Comparison of ENCODE assay signal across 9 cellular contexts in the genomic region with DNA sequence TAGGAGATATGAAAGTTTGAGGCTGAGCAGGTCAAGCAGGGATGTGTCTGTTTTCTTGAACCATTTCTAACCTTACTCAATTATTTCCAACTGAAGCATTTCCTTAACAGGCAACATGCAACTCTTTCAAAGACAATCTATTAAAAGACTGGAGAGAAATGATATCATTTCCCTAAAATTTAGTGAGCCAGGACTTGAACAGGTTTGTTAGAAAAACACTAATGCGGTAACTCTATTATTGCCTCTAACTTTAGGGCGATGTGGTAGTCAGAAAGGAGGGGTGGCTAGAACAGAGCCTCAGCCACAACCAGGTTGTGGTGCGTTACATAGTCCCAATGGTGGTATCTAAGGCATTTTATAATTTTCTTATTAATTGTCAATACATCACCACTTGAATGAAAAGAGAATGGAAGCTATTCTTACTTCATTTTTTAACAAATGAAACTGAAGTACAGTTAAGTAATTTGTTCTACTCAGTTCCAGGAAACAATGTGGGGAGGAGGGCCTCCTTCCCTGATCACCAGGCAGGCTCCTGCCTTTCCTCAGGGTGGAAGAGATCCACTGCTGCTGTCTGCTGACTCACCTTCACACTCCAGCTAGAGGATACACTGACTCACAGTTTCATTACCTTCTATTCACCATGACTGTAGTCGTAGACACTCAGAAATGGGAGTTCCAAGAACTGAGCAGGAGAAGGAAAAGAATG. TPM values are rescaled to one million over a fixed set of nuclear protein-coding genes. Genes with fewer than 3 reads are reported as not detected.
DNase-seq lines count a peak whose midpoint lies in the region; ATAC-seq, FAIRE-seq and TF ChIP-seq lines count a peak whose summit lies in the region.
"Had no signal": no experiment of that assay in that cellular context is flagged by ENCODE, and none has a peak within 500 bp of the region (broad histone marks: within the 10 kb centered on the region; RNA-seq: fewer than 3 reads in every experiment).

No MANE protein-coding gene starts in this region.

- H3K27me3 ChIP-seq in HUES6 (ENCODE audit: control insufficient read depth, insufficient read depth, low read length) (no peaks in the 10 kb centered on the region), GM12878 (replicated peaks in 1 of 2; ENCODE audit: control insufficient read depth in 2 of 2, insufficient read depth in 2 of 2, low read length in 1 of 2) (no peaks in the 10 kb centered on the region), HepG2 (ENCODE audit: control insufficient read depth in 1 of 2, insufficient read depth in 2 of 2, low read length in 2 of 2) (no peaks in the 10 kb centered on the region)

- no peak overlapping the region for H3K9ac ChIP-seq in HUES6 (ENCODE audit: low read length)
- H3K9ac ChIP-seq in GM12878 (ENCODE audit: control insufficient read depth, insufficient read depth, low read length) = no peak overlapping the region
- no peak overlapping the region for H3K9ac ChIP-seq in HepG2 (ENCODE audit: insufficient read depth, low read depth, low read length)

- no peak for TF ChIP-seq POLR2A in GM12878 (IDR thresholded peaks at IDR 0.05; ENCODE audit: low read depth, low read length)
- no peak for TF ChIP-seq POLR2A in HepG2 (IDR thresholded peaks at IDR 0.05; ENCODE audit: insufficient read depth in 1 of 2, low read depth in 2 of 2, low read length in 2 of 2)

- no peak for TF ChIP-seq CTCF in GM12878 (IDR thresholded peaks at IDR 0.05 in 2 of 3, conservative IDR thresholded peaks at IDR 0.05 in 1 of 3; ENCODE audit: control insufficient read depth in 2 of 3, extremely low read depth in 1 of 3, insufficient read depth in 1 of 3, low read depth in 3 of 3, low read length in 3 of 3)
- no peak for TF ChIP-seq CTCF in HepG2 (CRISPR knock-in tag; IDR thresholded peaks at IDR 0.05)
- no peak for TF ChIP-seq CTCF in nephron progenitor cell (IDR thresholded peaks at IDR 0.05)

- no peak for FAIRE-seq in GM12878 (lab: Jason Lieb, UNC)
- no peak for FAIRE-seq in HepG2 (lab: Jason Lieb, UNC)

- POLR2A ChIA-PET in GM12878 (lab: Charles Lee) (interaction anchor here (0.6 to 1.5 kb wide), 2 partner anchors 16 to 62 kb away, joined by 3 to 4 read pairs; no protein-coding TSS in a partner anchor), HepG2 (lab: Yijun Ruan, JAX) (no interaction called here)

- H3K4me1 ChIP-seq in HUES6 (ENCODE audit: control insufficient read depth, insufficient read depth, low read length) (peaks cover 62% of the 10 kb centered on the region), GM12878 (ENCODE audit: control insufficient read depth, insufficient read depth, low read length) (peaks cover 43% of the 10 kb centered on the region), HepG2 (ENCODE audit: insufficient read depth, low read length) (no peaks in the 10 kb centered on the region)

- CTCF ChIA-PET in GM12878 (lab: Yijun Ruan, JAX) = interaction anchor here (0.6 to 1.6 kb wide), 2 partner anchors 11 to 50 kb away, joined by 3 to 4 read pairs; no protein-coding TSS in a partner anchor
- CTCF ChIA-PET in HepG2 (lab: Yijun Ruan, JAX; ENCODE audit: low intra/inter-chr PET ratio, low total read pairs) = no interaction called here

- H3K4me2 ChIP-seq in GM12878 (ENCODE audit: control insufficient read depth, insufficient read depth) = no peak overlapping the region; the same call in 1 of the 2 replicates
- H3K4me2 ChIP-seq in HepG2 (ENCODE audit: low read depth, low read length) = no peak overlapping the region

- H3K4me1 Mint-ChIP-seq in nephron progenitor cell = peaks cover 32% of the 10 kb centered on the region

- H3K27me3 Mint-ChIP-seq in nephron progenitor cell (ENCODE audit: low read depth, poor library complexity) = peaks cover 4% of the 10 kb centered on the region
- H3K27me3 Mint-ChIP-seq: IgD-negative memory B cell had no signal

- H3K27ac Mint-ChIP-seq in nephron progenitor cell = no peak overlapping the region

- ATAC-seq in GM12878 = peak; percentile 64
- ATAC-seq in HepG2 = peak; percentile 57; the same call in 2 of the 3 replicates
- no peak for ATAC-seq in GM19328 (IDR thresholded peaks at IDR 0.05; ENCODE audit: unreplicated experiment)

- no peaks in the 10 kb centered on the region for H3K9me3 ChIP-seq in HUES6 (ENCODE audit: control insufficient read depth, insufficient read depth, low read depth, low read length)
- H3K9me3 ChIP-seq in GM12878 (replicated peaks; ENCODE audit: control insufficient read depth, insufficient read depth, low read length) = no peaks in the 10 kb centered on the region
- no peaks in the 10 kb centered on the region for H3K9me3 ChIP-seq in HepG2 (ENCODE audit: low read length)

- WGBS in GM12878 (ENCODE audit: insufficient coverage, insufficient replicate concordance, low lambda C conversion rate, missing lambda C conversion rate) = 58% methylated on average over 4 of the region's 4 CpGs
- 92% methylated on average over 4 of the region's 4 CpGs for WGBS in HepG2 (ENCODE audit: low lambda C conversion rate)

- peaks cover 91% of the 10 kb centered on the region for H3K79me2 ChIP-seq in GM12878 (ENCODE audit: control insufficient read depth, insufficient read depth, low read length)
- H3K79me2 ChIP-seq in HepG2 (ENCODE audit: insufficient read depth, low read length) = peaks cover 19% of the 10 kb centered on the region

- H3K4me3 Mint-ChIP-seq in nephron progenitor cell = no peak overlapping the region

- TF ChIP-seq RAD21 in GM12878 (IDR thresholded peaks at IDR 0.05; ENCODE audit: insufficient read depth, low read depth, low read length) (no peak), HepG2 (CRISPR knock-in tag; IDR thresholded peaks at IDR 0.05) (no peak)

- DNase-seq in EL = peak; percentile 93
- DNase-seq in GM12878 (ENCODE audit: low read depth, low spot score) = no peak
- peak; percentile 28 for DNase-seq in HepG2 (ENCODE audit: low spot score)
- no peak for DNase-seq in mesenteric fat pad (ENCODE audit: low spot score)
- no peak for DNase-seq in DMS 273 (lab: John Stamatoyannopoulos, UW; ENCODE audit: unreplicated experiment)
- DNase-seq in nephron progenitor cell = no peak

- BruUV-seq in GM12878 (replicated peaks; lab: Mats Ljungman, UMichigan) = no TSS peak
- no TSS peak for BruUV-seq in HepG2 (replicated peaks; lab: Mats Ljungman, UMichigan)

- H4K20me1 ChIP-seq in GM12878 (ENCODE audit: control insufficient read depth, insufficient read depth) (peaks cover 4% of the 10 kb centered on the region; the same call in 1 of the 2 replicates), HepG2 (ENCODE audit: insufficient read depth, low read length) (no peaks in the 10 kb centered on the region)

- TF ChIP-seq EP300 in GM12878 (IDR thresholded peaks at IDR 0.05; ENCODE audit: borderline replicate concordance in 1 of 2, control insufficient read depth in 1 of 2, low read depth in 2 of 2, low read length in 2 of 2) = no peak
- no peak for TF ChIP-seq EP300 in HepG2 (IDR thresholded peaks at IDR 0.05; ENCODE audit: low read depth in 2 of 2, low read length in 2 of 2)
- no peak for TF ChIP-seq EP300 in HepG2 (CRISPR knock-in tag; IDR thresholded peaks at IDR 0.05; ENCODE audit: borderline replicate concordance)

- in situ Hi-C loops in GM12878 (cut with MboI) (no loop called here), HepG2 (cut with HindIII; ENCODE audit: extremely low pct_ligation_motif_present, low pct_unique_long_range_greater_than_20kb) (no loop called here)

- no peaks in the 10 kb centered on the region for H3K9me3 Mint-ChIP-seq in nephron progenitor cell
- H3K9me3 Mint-ChIP-seq: IgD-negative memory B cell had no signal

- peaks cover 4% of the 10 kb centered on the region for H3K36me3 Mint-ChIP-seq in nephron progenitor cell (ENCODE audit: low read depth)
- H3K36me3 Mint-ChIP-seq: IgD-negative memory B cell had no signal

- RAD21 ChIA-PET in GM12878 (lab: Charles Lee; ENCODE audit: unreplicated experiment) = interaction anchor here (1.5 kb wide), 1 partner anchor 18 kb away, joined by 3 read pairs; no protein-coding TSS in a partner anchor

- intact Hi-C loops in GM12878 (cut with micrococcal nuclease; ENCODE audit: unreplicated experiment) (no loop called here), HepG2 (cut with micrococcal nuclease; ENCODE audit: unreplicated experiment) (no loop called here)

- H2AFZ ChIP-seq in GM12878 (ENCODE audit: control insufficient read depth, low read depth, low read length) (no peak overlapping the region), HepG2 (ENCODE audit: low read length) (no peak overlapping the region)

- H3K4me3 ChIP-seq in HUES6 (ENCODE audit: low read depth, low read length) = no peak overlapping the region
- H3K4me3 ChIP-seq in GM12878 = no peak overlapping the region
- H3K4me3 ChIP-seq in HepG2 (replicated peaks in 1 of 3; ENCODE audit: insufficient read depth in 1 of 3, low read depth in 2 of 3, low read length in 3 of 3) = no peak overlapping the region

- H3K36me3 ChIP-seq in HUES6 (ENCODE audit: control insufficient read depth, insufficient read depth, low read length) (no peaks in the 10 kb centered on the region), GM12878 (ENCODE audit: control insufficient read depth in 2 of 2, insufficient read depth in 2 of 2, low read length in 1 of 2) (peaks cover 0 to 5% of the 10 kb centered on the region in 2 experiments; a peak in 2 of 4 replicates), HepG2 (replicated peaks in 1 of 2; ENCODE audit: control insufficient read depth in 1 of 2, insufficient read depth in 2 of 2, low read length in 2 of 2) (no peaks in the 10 kb centered on the region)

- SMC1A ChIA-PET in GM12878 (lab: Charles Lee; ENCODE audit: uncharacterized antibody, unreplicated experiment) = interaction anchor here (1.6 kb wide), 1 partner anchor 12 kb away, joined by 4 read pairs; no protein-coding TSS in a partner anchor

- H3K27ac ChIP-seq in HUES6 (ENCODE audit: low read depth, low read length) (peak overlapping the region; percentile 52; the same call in 1 of the 2 replicates), GM12878 (ENCODE audit: control insufficient read depth, insufficient read depth) (peak overlapping the region; percentile 24; the same call in 1 of the 2 replicates), HepG2 (ENCODE audit: extremely low read length, insufficient read depth, low read length) (no peak overlapping the region)

RNA-seq across cellular contexts. Expression of gene MYO1E, which starts 22.8 kb away (rescaled TPM):
- total RNA-seq in GM12878 (2013; cell fraction: nucleolus; rRNA removed) = 732 and 834 TPM in 2 replicates
- 55.9 and 59.3 TPM in 2 replicates for total RNA-seq in GM12878 (2014; rRNA removed)
- total RNA-seq in GM12878 (2014; rRNA removed; fragmentation: Illumina TruSeq; extraction: Trizol) = 70.5 and 76.5 TPM in 2 replicates
- 256 and 266 TPM in 2 replicates for total RNA-seq in GM12878 (2021)
- polyA plus RNA-seq in GM12878 (2011; ENCODE audit: low read depth) = 15.6 TPM
- polyA plus RNA-seq in GM12878 (2011; rRNA removed) = 33.3 and 68.3 TPM in 2 replicates
- 16.2 and 18.4 TPM in 2 replicates for polyA plus RNA-seq in GM12878 (2011; cell fraction: cytosol; rRNA removed)
- polyA plus RNA-seq in GM12878 (2011; cell fraction: nucleus; rRNA removed) = 21.3 TPM in 2 replicates
- 92.0 and 138 TPM in 2 replicates for polyA plus RNA-seq in GM12878 (2012)
- 77.9 and 93.5 TPM in 2 replicates for polyA plus RNA-seq in GM12878 (2014; fragmentation: Illumina TruSeq; extraction: Trizol)
- 10 to 100 TPM; 10.3 to 27.5 TPM for polyA plus RNA-seq in GM12878 (2014; fragmentation: Nextera tagmentation; extraction: Ambion mirVana)
- 43.7 and 46.9 TPM in 2 replicates for polyA plus RNA-seq in GM12878 (2014; rRNA removed)
- polyA plus RNA-seq in GM12878 (2016; fragmentation: Nextera tagmentation; extraction: Ambion mirVana) = 100 to 1,000 TPM; 189 to 191 TPM
- polyA minus RNA-seq in GM12878 (2011; rRNA and poly(A)+ RNA removed) = 25.2 and 53.3 TPM in 2 replicates
- 11.1 TPM in 2 replicates for polyA minus RNA-seq in GM12878 (2011; cell fraction: cytosol; rRNA and poly(A)+ RNA removed)
- polyA minus RNA-seq in GM12878 (2011; cell fraction: nucleus; rRNA and poly(A)+ RNA removed) = 42.3 and 48.9 TPM in 2 replicates
- total RNA-seq in HepG2 (2016; rRNA removed; fragmentation: Illumina TruSeq; extraction: Trizol) = 25.1 and 38.5 TPM in 2 replicates
- total RNA-seq in HepG2 (2016; cell fraction: cytosol; rRNA removed; fragmentation: Illumina TruSeq; extraction: Trizol; ENCODE audit: low read depth) = 6.6 and 8.8 TPM in 2 replicates
- total RNA-seq in HepG2 (2016; cell fraction: insoluble cytoplasmic fraction; rRNA removed; fragmentation: Illumina TruSeq; extraction: Trizol) = 28.4 and 35.1 TPM in 2 replicates
- 6.5 and 7.9 TPM in 2 replicates for total RNA-seq in HepG2 (2016; cell fraction: membrane; rRNA removed; fragmentation: Illumina TruSeq; extraction: Trizol)
- 32.4 and 33.1 TPM in 2 replicates for total RNA-seq in HepG2 (2016; cell fraction: nucleus; rRNA removed; fragmentation: Illumina TruSeq; extraction: Trizol)
- 12.6 and 15.7 TPM in 2 replicates for polyA plus RNA-seq in HepG2 (2011; rRNA removed)
- polyA plus RNA-seq in HepG2 (2011; cell fraction: cytosol; rRNA removed) = 10.1 and 10.8 TPM in 2 replicates
- 20.9 and 25.3 TPM in 2 replicates for polyA plus RNA-seq in HepG2 (2011; cell fraction: nucleus; rRNA removed)
- 26.0 and 36.6 TPM in 2 replicates for polyA plus RNA-seq in HepG2 (2012)
- polyA plus RNA-seq in HepG2 (2016; cell fraction: cytosol; fragmentation: Illumina TruSeq; extraction: Trizol; ENCODE audit: low read depth) = 1.1 and 1.6 TPM in 2 replicates
- polyA plus RNA-seq in HepG2 (2016; cell fraction: insoluble cytoplasmic fraction; fragmentation: Illumina TruSeq; extraction: Trizol; ENCODE audit: low read depth) = 22.4 and 25.8 TPM in 2 replicates
- polyA plus RNA-seq in HepG2 (2016; cell fraction: membrane; fragmentation: Illumina TruSeq; extraction: Trizol; ENCODE audit: low read depth) = 2.2 and 2.7 TPM in 2 replicates
- 15.6 and 16.7 TPM in 2 replicates for polyA plus RNA-seq in HepG2 (2016; cell fraction: nucleus; fragmentation: Illumina TruSeq; extraction: Trizol; ENCODE audit: insufficient read depth, low read depth)
- 33.9 and 197 TPM in 2 replicates for polyA minus RNA-seq in HepG2 (2011; rRNA and poly(A)+ RNA removed; ENCODE audit: low replicate concordance)
- polyA minus RNA-seq in HepG2 (2011; cell fraction: cytosol; rRNA and poly(A)+ RNA removed) = 22.2 and 26.0 TPM in 2 replicates
- polyA minus RNA-seq in HepG2 (2011; cell fraction: nucleus; rRNA and poly(A)+ RNA removed) = 47.1 and 47.9 TPM in 2 replicates
- 68.7 TPM for total RNA-seq in mesenteric fat pad

Comparison
In these comparisons a context has a peak if more than half of its experiments do, and no peak if none do; other contexts are left out.
1. DNase-seq: peak in EL (single experiment) and HepG2 (single experiment); none in GM12878 (single experiment), mesenteric fat pad (single experiment), DMS 273 (single experiment) and nephron progenitor cell (single experiment).